In genomic region chrX:135112096-135112729, GRCh38 we compare ENCODE assay signal across 1 cellular context.
TF ChIP-seq lines count a peak whose summit lies in the region.

No MANE protein-coding gene starts in this region.

TF ChIP-seq in HCT116, 20 proteins besides CTCF, POLR2A, EP300 and RAD21 (continued from another document):
- TF ChIP-seq REST (IDR thresholded peaks at IDR 0.05; ENCODE audit: low read depth) = no peak
- TF ChIP-seq ZBTB33 (IDR thresholded peaks at IDR 0.05; ENCODE audit: extremely low read depth, insufficient replicate concordance, low read length) = no peak
- TF ChIP-seq YY1 (IDR thresholded peaks at IDR 0.05; ENCODE audit: extremely low read depth, insufficient replicate concordance, low read depth, low read length) = no peak
- no peak for TF ChIP-seq CBX3 (IDR thresholded peaks at IDR 0.05; ENCODE audit: low read depth)
- no peak for TF ChIP-seq SP1 (IDR thresholded peaks at IDR 0.05; ENCODE audit: low read depth)
- no peak for TF ChIP-seq EGR1 (IDR thresholded peaks at IDR 0.05; ENCODE audit: low read depth)
- TF ChIP-seq ELF1 (IDR thresholded peaks at IDR 0.05; ENCODE audit: borderline replicate concordance, low read depth) = no peak
- no peak for TF ChIP-seq FOSL1 (IDR thresholded peaks at IDR 0.05; ENCODE audit: low read depth)
